ENCODE assay signal across 25 cellular contexts in the genomic region with DNA sequence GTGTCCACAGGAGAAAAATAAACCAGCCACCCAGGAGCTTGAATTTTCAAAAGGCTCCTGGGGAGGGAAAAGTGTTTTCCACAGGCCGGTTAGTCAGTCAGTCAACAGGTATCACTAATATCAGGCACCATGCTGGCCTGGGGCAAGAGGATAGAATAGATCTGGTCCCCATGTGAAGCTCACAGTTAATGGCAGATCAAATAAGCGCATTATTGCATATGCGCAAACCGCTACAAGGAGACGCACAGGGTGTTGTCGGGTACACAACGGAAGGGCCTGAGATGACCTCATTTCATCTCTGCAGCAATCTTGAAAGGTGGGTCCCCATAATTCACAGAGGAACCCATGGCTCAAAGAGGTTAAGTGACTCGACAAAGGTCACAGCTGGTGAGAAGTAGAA.
"Had no signal": no experiment of that assay in that cellular context is flagged by ENCODE, and none has a peak within 500 bp of the region (broad histone marks: within the 10 kb centered on the region; RNA-seq: fewer than 3 reads in every experiment).

No MANE protein-coding gene starts in this region.

- H3K27ac ChIP-seq: PC-9, VCaP had no signal

- FAIRE-seq: colon had no signal

- H3K4me3 Mint-ChIP-seq: activated CD4-positive, alpha-beta memory T cell treated with anti-CD3 and anti-CD28 coated beads, Interleukin-2, amount 10 ng/mL, durations not matched to agents 7 days and 5 days; activated CD4-positive, alpha-beta T cell treated with anti-CD3 and anti-CD28 coated beads for 36 hours; activated naive CD4-positive, alpha-beta T cell treated with anti-CD3 and anti-CD28 coated beads, Interleukin-2, amount 50 U/mL, for 24 hours; activated T-helper 1 cell treated with anti-CD3 and anti-CD28 coated beads, Interleukin-12 subunit alpha, Interleukin-12 subunit beta, Interleukin-2, Interleukin-4 antibody, amounts not matched to agents 30 ng/mL and 10 ng/mL and 1 ng/mL, durations not matched to agents 14 hours and 24 hours and 36 hours; T-cell had no signal

- H3K4me2 ChIP-seq: PC-9 had no signal

- H3K4me3 ChIP-seq: PC-9 had no signal

- H3K27me3 Mint-ChIP-seq: activated CD4-positive, alpha-beta memory T cell treated with anti-CD3 and anti-CD28 coated beads, Interleukin-2, amount 10 ng/mL, durations not matched to agents 7 days and 5 days; activated CD4-positive, alpha-beta T cell treated with anti-CD3 and anti-CD28 coated beads for 36 hours; activated naive CD4-positive, alpha-beta T cell treated with anti-CD3 and anti-CD28 coated beads, Interleukin-2, amount 50 U/mL, for 24 hours; T-cell had no signal

- ATAC-seq: activated CD4-positive, alpha-beta T cell treated with anti-CD3 and anti-CD28 coated beads for 36 hours; T-cell had no signal

- H3K9me3 Mint-ChIP-seq: activated CD4-positive, alpha-beta memory T cell treated with anti-CD3 and anti-CD28 coated beads, Interleukin-2, amount 10 ng/mL, durations not matched to agents 7 days and 5 days; activated naive CD4-positive, alpha-beta T cell treated with anti-CD3 and anti-CD28 coated beads, Interleukin-2, amount 50 U/mL, for 24 hours; activated T-helper 1 cell treated with anti-CD3 and anti-CD28 coated beads, Interleukin-12 subunit alpha, Interleukin-12 subunit beta, Interleukin-2, Interleukin-4 antibody, amounts not matched to agents 30 ng/mL and 10 ng/mL and 1 ng/mL, durations not matched to agents 14 hours and 24 hours and 36 hours; T-cell had no signal

- DNase-seq: activated CD4-positive, alpha-beta memory T cell treated with anti-CD3 and anti-CD28 coated beads, Interleukin-2, amount 10 ng/mL, durations not matched to agents 7 days and 5 days; activated CD4-positive, alpha-beta T cell treated with anti-CD3 and anti-CD28 coated beads for 36 hours; activated CD4-positive, alpha-beta T cell treated with anti-CD3 and anti-CD28 coated beads, Interleukin-2, amount 50 U/mL, for 1 hour; activated CD8-positive, alpha-beta memory T cell treated with anti-CD3 and anti-CD28 coated beads, Interleukin-2, amount 50 U/mL, for 48 hours; activated effector memory CD4-positive, alpha-beta T cell treated with Interleukin-2 at 50 U/mL for 16 hours; activated naive CD4-positive, alpha-beta T cell; activated T-cell treated with anti-CD3 and anti-CD28 coated beads, Interleukin-2, amount 50 U/mL, for 1 hour; cerebellar nuclear complex; Kasumi-1; KBM-7; NCI-H1417; NCI-H1694 treated with DMSO at 0.1 percent for 48 hours; NCI-H2029 treated with DMSO at 0.1 percent for 48 hours; NCI-H345; NCI-H510A; NCI-H526 treated with DMSO at 0.1 percent for 48 hours; PC-9; SHP77 treated with DMSO at 0.1 percent for 48 hours; T-cell; T-helper 2 cell; T1000 had no signal

- H3K27ac Mint-ChIP-seq: activated CD4-positive, alpha-beta memory T cell treated with anti-CD3 and anti-CD28 coated beads, Interleukin-2, amount 10 ng/mL, durations not matched to agents 7 days and 5 days; activated CD4-positive, alpha-beta T cell treated with anti-CD3 and anti-CD28 coated beads for 36 hours; activated naive CD4-positive, alpha-beta T cell treated with anti-CD3 and anti-CD28 coated beads, Interleukin-2, amount 50 U/mL, for 24 hours; activated T-helper 1 cell treated with anti-CD3 and anti-CD28 coated beads, Interleukin-12 subunit alpha, Interleukin-12 subunit beta, Interleukin-2, Interleukin-4 antibody, amounts not matched to agents 30 ng/mL and 10 ng/mL and 1 ng/mL, durations not matched to agents 14 hours and 24 hours and 36 hours; T-cell had no signal

- H3K4me1 Mint-ChIP-seq: activated CD4-positive, alpha-beta memory T cell treated with anti-CD3 and anti-CD28 coated beads, Interleukin-2, amount 10 ng/mL, durations not matched to agents 7 days and 5 days; activated CD4-positive, alpha-beta T cell treated with anti-CD3 and anti-CD28 coated beads for 36 hours; activated naive CD4-positive, alpha-beta T cell treated with anti-CD3 and anti-CD28 coated beads, Interleukin-2, amount 50 U/mL, for 24 hours had no signal

- H2AFZ ChIP-seq: PC-9 had no signal
